Comparison of ENCODE assay signal across 1 cellular context in the genomic region with DNA sequence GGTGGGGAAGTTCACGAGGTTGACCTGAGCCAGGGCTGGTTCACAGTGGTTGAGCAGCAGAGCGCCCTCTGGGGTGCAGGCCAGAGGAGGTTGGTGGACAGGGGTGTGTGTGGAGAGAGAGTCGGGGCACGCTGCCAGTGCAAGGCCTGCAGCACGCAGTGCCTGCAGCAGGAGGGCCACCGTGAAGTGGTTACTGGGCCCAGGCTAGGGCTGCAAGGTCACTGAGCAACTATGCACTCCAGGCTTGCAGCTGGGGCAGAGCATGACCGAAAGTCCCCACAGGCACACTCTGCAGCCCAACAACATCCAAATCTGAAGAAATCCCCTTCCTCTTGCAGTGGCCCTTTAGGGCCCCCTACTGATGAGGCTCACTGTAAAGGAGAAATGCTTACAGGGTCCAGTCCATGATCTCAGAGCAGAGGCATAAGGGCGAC.
A peak's percentile ranks its signal among the peaks of the same experiment; 100 is the strongest.
TF ChIP-seq lines count a peak whose summit lies in the region.

No MANE protein-coding gene starts in this region.

TF ChIP-seq in HepG2, 621 proteins besides CTCF, POLR2A, EP300 and RAD21 (continued from another document and continues in another):
- TF ChIP-seq, protein P1, sequence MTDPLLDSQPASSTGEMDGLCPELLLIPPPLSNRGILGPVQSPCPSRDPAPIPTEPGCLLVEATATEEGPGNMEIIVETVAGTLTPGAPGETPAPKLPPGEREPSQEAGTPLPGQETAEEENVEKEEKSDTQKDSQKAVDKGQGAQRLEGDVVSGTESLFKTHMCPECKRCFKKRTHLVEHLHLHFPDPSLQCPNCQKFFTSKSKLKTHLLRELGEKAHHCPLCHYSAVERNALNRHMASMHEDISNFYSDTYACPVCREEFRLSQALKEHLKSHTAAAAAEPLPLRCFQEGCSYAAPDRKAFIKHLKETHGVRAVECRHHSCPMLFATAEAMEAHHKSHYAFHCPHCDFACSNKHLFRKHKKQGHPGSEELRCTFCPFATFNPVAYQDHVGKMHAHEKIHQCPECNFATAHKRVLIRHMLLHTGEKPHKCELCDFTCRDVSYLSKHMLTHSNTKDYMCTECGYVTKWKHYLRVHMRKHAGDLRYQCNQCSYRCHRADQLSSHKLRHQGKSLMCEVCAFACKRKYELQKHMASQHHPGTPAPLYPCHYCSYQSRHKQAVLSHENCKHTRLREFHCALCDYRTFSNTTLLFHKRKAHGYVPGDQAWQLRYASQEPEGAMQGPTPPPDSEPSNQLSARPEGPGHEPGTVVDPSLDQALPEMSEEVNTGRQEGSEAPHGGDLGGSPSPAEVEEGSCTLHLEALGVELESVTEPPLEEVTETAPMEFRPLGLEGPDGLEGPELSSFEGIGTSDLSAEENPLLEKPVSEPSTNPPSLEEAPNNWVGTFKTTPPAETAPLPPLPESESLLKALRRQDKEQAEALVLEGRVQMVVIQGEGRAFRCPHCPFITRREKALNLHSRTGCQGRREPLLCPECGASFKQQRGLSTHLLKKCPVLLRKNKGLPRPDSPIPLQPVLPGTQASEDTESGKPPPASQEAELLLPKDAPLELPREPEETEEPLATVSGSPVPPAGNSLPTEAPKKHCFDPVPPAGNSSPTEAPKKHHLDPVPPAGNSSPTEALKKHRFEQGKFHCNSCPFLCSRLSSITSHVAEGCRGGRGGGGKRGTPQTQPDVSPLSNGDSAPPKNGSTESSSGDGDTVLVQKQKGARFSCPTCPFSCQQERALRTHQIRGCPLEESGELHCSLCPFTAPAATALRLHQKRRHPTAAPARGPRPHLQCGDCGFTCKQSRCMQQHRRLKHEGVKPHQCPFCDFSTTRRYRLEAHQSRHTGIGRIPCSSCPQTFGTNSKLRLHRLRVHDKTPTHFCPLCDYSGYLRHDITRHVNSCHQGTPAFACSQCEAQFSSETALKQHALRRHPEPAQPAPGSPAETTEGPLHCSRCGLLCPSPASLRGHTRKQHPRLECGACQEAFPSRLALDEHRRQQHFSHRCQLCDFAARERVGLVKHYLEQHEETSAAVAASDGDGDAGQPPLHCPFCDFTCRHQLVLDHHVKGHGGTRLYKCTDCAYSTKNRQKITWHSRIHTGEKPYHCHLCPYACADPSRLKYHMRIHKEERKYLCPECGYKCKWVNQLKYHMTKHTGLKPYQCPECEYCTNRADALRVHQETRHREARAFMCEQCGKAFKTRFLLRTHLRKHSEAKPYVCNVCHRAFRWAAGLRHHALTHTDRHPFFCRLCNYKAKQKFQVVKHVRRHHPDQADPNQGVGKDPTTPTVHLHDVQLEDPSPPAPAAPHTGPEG (CRISPR knock-in tag; IDR thresholded peaks at IDR 0.05): no peak
- TF ChIP-seq ZFP90 (CRISPR knock-in tag; IDR thresholded peaks at IDR 0.05; ENCODE audit: borderline replicate concordance) (no peak), SRSF1 (optimal IDR thresholded peaks at IDR 0.05; ENCODE audit: low read depth, low read length) (no peak), JDP2 (CRISPR knock-in tag; IDR thresholded peaks at IDR 0.05; ENCODE audit: borderline replicate concordance) (no peak), ARNT (IDR thresholded peaks at IDR 0.05) (no peak), ZNF552 (CRISPR knock-in tag; IDR thresholded peaks at IDR 0.05; ENCODE audit: borderline replicate concordance) (no peak), ZNF768 (CRISPR knock-in tag; IDR thresholded peaks at IDR 0.05) (peak; percentile 60; the same call in 1 of the 2 replicates), IRX3 (CRISPR knock-in tag; IDR thresholded peaks at IDR 0.05; ENCODE audit: borderline replicate concordance, low read depth) (no peak), ZMAT3 (CRISPR knock-in tag; conservative IDR thresholded peaks at IDR 0.05) (no peak), XBP1 (CRISPR knock-in tag; IDR thresholded peaks at IDR 0.05) (no peak), YEATS2 (CRISPR knock-in tag; IDR thresholded peaks at IDR 0.05; ENCODE audit: borderline replicate concordance) (no peak), KLF11 (CRISPR knock-in tag; IDR thresholded peaks at IDR 0.05) (no peak), ZIK1 (CRISPR knock-in tag; IDR thresholded peaks at IDR 0.05; ENCODE audit: borderline replicate concordance, low read depth) (no peak), SETDB1 (CRISPR knock-in tag; IDR thresholded peaks at IDR 0.05; ENCODE audit: borderline replicate concordance) (no peak), XRCC5 (optimal IDR thresholded peaks at IDR 0.05; ENCODE audit: low read length) (peak; percentile 88), ZNF782 (CRISPR knock-in tag; IDR thresholded peaks at IDR 0.05; ENCODE audit: borderline replicate concordance) (no peak), ZNF446 (CRISPR knock-in tag; IDR thresholded peaks at IDR 0.05) (no peak), ZNF558 (CRISPR knock-in tag; IDR thresholded peaks at IDR 0.05; ENCODE audit: borderline replicate concordance) (no peak), ZNF775 (CRISPR knock-in tag; IDR thresholded peaks at IDR 0.05; ENCODE audit: borderline replicate concordance) (no peak), CEBPG (CRISPR knock-in tag; IDR thresholded peaks at IDR 0.05) (no peak), ETV6 (CRISPR knock-in tag; conservative IDR thresholded peaks at IDR 0.05) (no peak), ZSCAN30 (CRISPR knock-in tag; IDR thresholded peaks at IDR 0.05) (no peak), ZNF543 (CRISPR knock-in tag; IDR thresholded peaks at IDR 0.05) (no peak), PRPF4 (IDR thresholded peaks at IDR 0.05; ENCODE audit: low read depth, low read length, poor library complexity, severe bottlenecking) (no peak), ZNF317 (CRISPR knock-in tag; IDR thresholded peaks at IDR 0.05) (no peak), ZKSCAN1 (IDR thresholded peaks at IDR 0.05; ENCODE audit: low read length) (no peak), TAF15 (IDR thresholded peaks at IDR 0.05; ENCODE audit: low read depth, low read length, poor library complexity, severe bottlenecking) (no peak)
- TF ChIP-seq, protein P2, sequence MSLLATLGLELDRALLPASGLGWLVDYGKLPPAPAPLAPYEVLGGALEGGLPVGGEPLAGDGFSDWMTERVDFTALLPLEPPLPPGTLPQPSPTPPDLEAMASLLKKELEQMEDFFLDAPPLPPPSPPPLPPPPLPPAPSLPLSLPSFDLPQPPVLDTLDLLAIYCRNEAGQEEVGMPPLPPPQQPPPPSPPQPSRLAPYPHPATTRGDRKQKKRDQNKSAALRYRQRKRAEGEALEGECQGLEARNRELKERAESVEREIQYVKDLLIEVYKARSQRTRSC (CRISPR knock-in tag; IDR thresholded peaks at IDR 0.05; ENCODE audit: low read depth): no peak
- TF ChIP-seq, protein P3, sequence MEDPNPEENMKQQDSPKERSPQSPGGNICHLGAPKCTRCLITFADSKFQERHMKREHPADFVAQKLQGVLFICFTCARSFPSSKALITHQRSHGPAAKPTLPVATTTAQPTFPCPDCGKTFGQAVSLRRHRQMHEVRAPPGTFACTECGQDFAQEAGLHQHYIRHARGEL (CRISPR knock-in tag; IDR thresholded peaks at IDR 0.05): no peak
- TF ChIP-seq, protein P4, sequence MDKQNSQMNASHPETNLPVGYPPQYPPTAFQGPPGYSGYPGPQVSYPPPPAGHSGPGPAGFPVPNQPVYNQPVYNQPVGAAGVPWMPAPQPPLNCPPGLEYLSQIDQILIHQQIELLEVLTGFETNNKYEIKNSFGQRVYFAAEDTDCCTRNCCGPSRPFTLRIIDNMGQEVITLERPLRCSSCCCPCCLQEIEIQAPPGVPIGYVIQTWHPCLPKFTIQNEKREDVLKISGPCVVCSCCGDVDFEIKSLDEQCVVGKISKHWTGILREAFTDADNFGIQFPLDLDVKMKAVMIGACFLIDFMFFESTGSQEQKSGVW (CRISPR knock-in tag; IDR thresholded peaks at IDR 0.05; ENCODE audit: borderline replicate concordance): no peak
- TF ChIP-seq, protein P5, sequence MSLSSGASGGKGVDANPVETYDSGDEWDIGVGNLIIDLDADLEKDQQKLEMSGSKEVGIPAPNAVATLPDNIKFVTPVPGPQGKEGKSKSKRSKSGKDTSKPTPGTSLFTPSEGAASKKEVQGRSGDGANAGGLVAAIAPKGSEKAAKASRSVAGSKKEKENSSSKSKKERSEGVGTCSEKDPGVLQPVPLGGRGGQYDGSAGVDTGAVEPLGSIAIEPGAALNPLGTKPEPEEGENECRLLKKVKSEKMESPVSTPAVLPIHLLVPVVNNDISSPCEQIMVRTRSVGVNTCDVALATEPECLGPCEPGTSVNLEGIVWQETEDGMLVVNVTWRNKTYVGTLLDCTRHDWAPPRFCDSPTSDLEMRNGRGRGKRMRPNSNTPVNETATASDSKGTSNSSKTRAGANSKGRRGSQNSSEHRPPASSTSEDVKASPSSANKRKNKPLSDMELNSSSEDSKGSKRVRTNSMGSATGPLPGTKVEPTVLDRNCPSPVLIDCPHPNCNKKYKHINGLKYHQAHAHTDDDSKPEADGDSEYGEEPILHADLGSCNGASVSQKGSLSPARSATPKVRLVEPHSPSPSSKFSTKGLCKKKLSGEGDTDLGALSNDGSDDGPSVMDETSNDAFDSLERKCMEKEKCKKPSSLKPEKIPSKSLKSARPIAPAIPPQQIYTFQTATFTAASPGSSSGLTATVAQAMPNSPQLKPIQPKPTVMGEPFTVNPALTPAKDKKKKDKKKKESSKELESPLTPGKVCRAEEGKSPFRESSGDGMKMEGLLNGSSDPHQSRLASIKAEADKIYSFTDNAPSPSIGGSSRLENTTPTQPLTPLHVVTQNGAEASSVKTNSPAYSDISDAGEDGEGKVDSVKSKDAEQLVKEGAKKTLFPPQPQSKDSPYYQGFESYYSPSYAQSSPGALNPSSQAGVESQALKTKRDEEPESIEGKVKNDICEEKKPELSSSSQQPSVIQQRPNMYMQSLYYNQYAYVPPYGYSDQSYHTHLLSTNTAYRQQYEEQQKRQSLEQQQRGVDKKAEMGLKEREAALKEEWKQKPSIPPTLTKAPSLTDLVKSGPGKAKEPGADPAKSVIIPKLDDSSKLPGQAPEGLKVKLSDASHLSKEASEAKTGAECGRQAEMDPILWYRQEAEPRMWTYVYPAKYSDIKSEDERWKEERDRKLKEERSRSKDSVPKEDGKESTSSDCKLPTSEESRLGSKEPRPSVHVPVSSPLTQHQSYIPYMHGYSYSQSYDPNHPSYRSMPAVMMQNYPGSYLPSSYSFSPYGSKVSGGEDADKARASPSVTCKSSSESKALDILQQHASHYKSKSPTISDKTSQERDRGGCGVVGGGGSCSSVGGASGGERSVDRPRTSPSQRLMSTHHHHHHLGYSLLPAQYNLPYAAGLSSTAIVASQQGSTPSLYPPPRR (CRISPR knock-in tag; IDR thresholded peaks at IDR 0.05; ENCODE audit: borderline replicate concordance): 0 out of 2 replicates have a peak, but pooled peaks have one; percentile 16
- TF ChIP-seq, protein P6, sequence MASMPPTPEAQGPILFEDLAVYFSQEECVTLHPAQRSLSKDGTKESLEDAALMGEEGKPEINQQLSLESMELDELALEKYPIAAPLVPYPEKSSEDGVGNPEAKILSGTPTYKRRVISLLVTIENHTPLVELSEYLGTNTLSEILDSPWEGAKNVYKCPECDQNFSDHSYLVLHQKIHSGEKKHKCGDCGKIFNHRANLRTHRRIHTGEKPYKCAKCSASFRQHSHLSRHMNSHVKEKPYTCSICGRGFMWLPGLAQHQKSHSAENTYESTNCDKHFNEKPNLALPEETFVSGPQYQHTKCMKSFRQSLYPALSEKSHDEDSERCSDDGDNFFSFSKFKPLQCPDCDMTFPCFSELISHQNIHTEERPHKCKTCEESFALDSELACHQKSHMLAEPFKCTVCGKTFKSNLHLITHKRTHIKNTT (CRISPR knock-in tag; IDR thresholded peaks at IDR 0.05): no peak
- TF ChIP-seq, protein P7, sequence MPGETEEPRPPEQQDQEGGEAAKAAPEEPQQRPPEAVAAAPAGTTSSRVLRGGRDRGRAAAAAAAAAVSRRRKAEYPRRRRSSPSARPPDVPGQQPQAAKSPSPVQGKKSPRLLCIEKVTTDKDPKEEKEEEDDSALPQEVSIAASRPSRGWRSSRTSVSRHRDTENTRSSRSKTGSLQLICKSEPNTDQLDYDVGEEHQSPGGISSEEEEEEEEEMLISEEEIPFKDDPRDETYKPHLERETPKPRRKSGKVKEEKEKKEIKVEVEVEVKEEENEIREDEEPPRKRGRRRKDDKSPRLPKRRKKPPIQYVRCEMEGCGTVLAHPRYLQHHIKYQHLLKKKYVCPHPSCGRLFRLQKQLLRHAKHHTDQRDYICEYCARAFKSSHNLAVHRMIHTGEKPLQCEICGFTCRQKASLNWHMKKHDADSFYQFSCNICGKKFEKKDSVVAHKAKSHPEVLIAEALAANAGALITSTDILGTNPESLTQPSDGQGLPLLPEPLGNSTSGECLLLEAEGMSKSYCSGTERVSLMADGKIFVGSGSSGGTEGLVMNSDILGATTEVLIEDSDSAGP (CRISPR knock-in tag; IDR thresholded peaks at IDR 0.05; ENCODE audit: borderline replicate concordance): peak; percentile 77
